2 cellular contexts compared by ENCODE assay signal in genomic region chr7:80835251-80835650, GRCh38.
A peak's percentile ranks its signal among the peaks of the same experiment; 100 is the strongest.
TF ChIP-seq lines count a peak whose summit lies in the region.

No MANE protein-coding gene starts in this region.

TF ChIP-seq in SK-N-SH, 30 proteins besides CTCF, POLR2A, EP300 and RAD21 (continued from another document):
- TF ChIP-seq PBX3 (IDR thresholded peaks at IDR 0.05) (peak; percentile 73), GABPA (IDR thresholded peaks at IDR 0.05; ENCODE audit: low read depth) (no peak), CHD2 (IDR thresholded peaks at IDR 0.05; ENCODE audit: low read length, partially characterized antibody) (no peak), IRF3 (IDR thresholded peaks at IDR 0.05; ENCODE audit: low read depth, low read length) (no peak), JUND (IDR thresholded peaks at IDR 0.05) (0 out of 2 replicates have a peak, but pooled peaks have one; percentile 22), MEF2A (IDR thresholded peaks at IDR 0.05; ENCODE audit: borderline replicate concordance, low read depth) (no peak), TAF1 (IDR thresholded peaks at IDR 0.05; ENCODE audit: borderline replicate concordance, low read depth, low read length) (no peak), EZH2phosphoT487 (IDR thresholded peaks at IDR 0.05; ENCODE audit: borderline replicate concordance, low read depth) (no peak), FOSL2 (IDR thresholded peaks at IDR 0.05; ENCODE audit: borderline replicate concordance, low read depth) (no peak), YY1 (IDR thresholded peaks at IDR 0.05; ENCODE audit: low read depth) (no peak), ELF1 (IDR thresholded peaks at IDR 0.05) (no peak), RCOR1 (IDR thresholded peaks at IDR 0.05; ENCODE audit: low read length) (no peak), SIN3A (IDR thresholded peaks at IDR 0.05; ENCODE audit: borderline replicate concordance, low read depth, low read length) (no peak), RFX5 (IDR thresholded peaks at IDR 0.05; ENCODE audit: low read length) (no peak), NRF1 (IDR thresholded peaks at IDR 0.05; ENCODE audit: low read depth, low read length) (no peak), USF1 (IDR thresholded peaks at IDR 0.05; ENCODE audit: borderline replicate concordance, low read depth) (no peak), MXI1 (IDR thresholded peaks at IDR 0.05; ENCODE audit: low read depth, low read length) (no peak), TEAD4 (IDR thresholded peaks at IDR 0.05; ENCODE audit: borderline replicate concordance, insufficient read depth) (peak; percentile 41; the same call in 1 of the 2 replicates), POLR2AphosphoS5 (IDR thresholded peaks at IDR 0.05; ENCODE audit: low read depth, low read length) (no peak), TCF12 (IDR thresholded peaks at IDR 0.05) (peak; percentile 79), FOXM1 (IDR thresholded peaks at IDR 0.05; ENCODE audit: low read depth) (no peak), REST (IDR thresholded peaks at IDR 0.05; ENCODE audit: low read depth, low read length) (no peak)
- TF ChIP-seq, protein P1, sequence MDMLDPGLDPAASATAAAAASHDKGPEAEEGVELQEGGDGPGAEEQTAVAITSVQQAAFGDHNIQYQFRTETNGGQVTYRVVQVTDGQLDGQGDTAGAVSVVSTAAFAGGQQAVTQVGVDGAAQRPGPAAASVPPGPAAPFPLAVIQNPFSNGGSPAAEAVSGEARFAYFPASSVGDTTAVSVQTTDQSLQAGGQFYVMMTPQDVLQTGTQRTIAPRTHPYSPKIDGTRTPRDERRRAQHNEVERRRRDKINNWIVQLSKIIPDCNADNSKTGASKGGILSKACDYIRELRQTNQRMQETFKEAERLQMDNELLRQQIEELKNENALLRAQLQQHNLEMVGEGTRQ (IDR thresholded peaks at IDR 0.05; ENCODE audit: borderline replicate concordance, low read depth, low read length): no peak

TF ChIP-seq in neural cell, 6 proteins besides CTCF, POLR2A, EP300 and RAD21 (continued from another document):
- TF ChIP-seq EZH2 (IDR thresholded peaks at IDR 0.05; ENCODE audit: borderline replicate concordance, insufficient read depth, low read length, poor library complexity, severe bottlenecking): no peak
